In the genomic region with DNA sequence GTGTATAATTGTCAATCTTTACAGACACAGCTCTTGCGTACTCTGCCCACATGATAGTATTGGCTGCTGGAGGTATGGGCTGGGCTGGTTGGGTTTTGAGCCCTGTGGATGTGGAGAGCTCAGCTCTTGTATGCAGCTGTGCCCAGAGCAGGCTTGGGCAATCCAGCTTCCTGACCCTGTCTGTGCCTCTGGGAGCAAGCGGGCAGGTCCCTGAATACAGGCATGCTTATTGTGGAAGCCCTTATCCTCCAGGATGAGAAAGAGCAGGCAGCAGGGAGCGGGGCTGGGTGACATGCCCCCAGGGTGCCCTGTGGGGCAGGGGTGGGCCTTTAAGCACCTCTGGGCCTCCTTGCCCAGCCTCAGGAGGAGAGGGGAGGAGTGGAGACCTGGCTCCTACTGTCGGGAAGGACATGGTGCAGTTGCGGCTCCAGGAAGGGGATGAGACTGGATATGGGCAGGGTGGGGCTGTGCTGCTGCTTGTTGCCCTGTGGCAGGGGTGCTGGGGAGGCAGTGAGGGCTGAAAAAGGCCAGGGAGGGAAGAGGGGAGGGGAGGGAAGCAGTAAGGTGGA, we compare ENCODE assay signal across 8 cellular contexts. TPM values are rescaled to one million over a fixed set of nuclear protein-coding genes. Genes with fewer than 3 reads are reported as not detected.
DNase-seq lines count a peak whose midpoint lies in the region; ATAC-seq and TF ChIP-seq lines count a peak whose summit lies in the region.

No MANE protein-coding gene starts in this region.

- no peaks in the 10 kb centered on the region for H3K9me3 Mint-ChIP-seq in activated naive CD8-positive, alpha-beta T cell treated with anti-CD3 and anti-CD28 coated beads, Interleukin-2, amount 50 U/mL, for 24 hours

- H3K27me3 Mint-ChIP-seq in activated naive CD8-positive, alpha-beta T cell treated with anti-CD3 and anti-CD28 coated beads, Interleukin-2, amount 50 U/mL, for 24 hours, result no peaks in the 10 kb centered on the region

- H3K27ac ChIP-seq in hepatocyte, result peak overlapping the region; percentile 96
- peak overlapping the region; percentile 49 to 84 (median 79) for H3K27ac ChIP-seq in gastrocnemius medialis

- H3K4me3 Mint-ChIP-seq in activated naive CD8-positive, alpha-beta T cell treated with anti-CD3 and anti-CD28 coated beads, Interleukin-2, amount 50 U/mL, for 24 hours, result no peak overlapping the region

- H3K4me2 ChIP-seq in hepatocyte, result peak overlapping the region; percentile 41

- TF ChIP-seq CTCF in hepatocyte (IDR thresholded peaks at IDR 0.05; ENCODE audit: poor library complexity), result no peak
- TF ChIP-seq CTCF in gastrocnemius medialis (IDR thresholded peaks at IDR 0.05 in 4 of 5, conservative IDR thresholded peaks at IDR 0.05 in 1 of 5), result no peak

- H3K27me3 ChIP-seq in hepatocyte (no peaks in the 10 kb centered on the region), gastrocnemius medialis (no peaks in the 10 kb centered on the region)

- H3K4me1 ChIP-seq in hepatocyte (ENCODE audit: insufficient read depth) (peaks cover 71% of the 10 kb centered on the region), gastrocnemius medialis (peaks cover 37 to 64% of the 10 kb centered on the region in 2 donors)

- no peak for TF ChIP-seq POLR2A in gastrocnemius medialis (IDR thresholded peaks at IDR 0.05)

- H3K36me3 ChIP-seq in hepatocyte (replicated peaks; ENCODE audit: insufficient read depth, low read depth) (no peaks in the 10 kb centered on the region), gastrocnemius medialis (no peaks in the 10 kb centered on the region)

- intact Hi-C loops in gastrocnemius medialis (cut with DNase I; ENCODE audit: low total_unique reads), result loop anchor here (1.0 to 2.0 kb wide), 3 partner anchors 50 to 122 kb away; partner anchors contain the start of gene TSPAN14

- DNase-seq in HK-2 (ENCODE audit: unreplicated experiment) (peak; percentile 51), hepatocyte (ENCODE audit: low spot score) (no peak), gastrocnemius medialis (no peak), hepatic stellate cell (ENCODE audit: low spot score) (no peak), NCI-H1092 treated with DMSO at 0.1 percent for 48 hours (lab: John Stamatoyannopoulos, UW) (no peak), C1 segment of cervical spinal cord (lab: John Stamatoyannopoulos, UW) (no peak), NCI-H2029 treated with DMSO at 0.1 percent for 48 hours (lab: John Stamatoyannopoulos, UW) (no peak)
- no peak for DNase-seq in activated naive CD8-positive, alpha-beta T cell treated with anti-CD3 and anti-CD28 coated beads, Interleukin-2, amount 50 U/mL, for 24 hours

- in situ Hi-C loops in gastrocnemius medialis (cut with MboI; ENCODE audit: low sequenced_read_pairs in 4 of 4), result loop anchor here (5.0 to 10.0 kb wide), 3 partner anchors 58 to 120 kb away; no protein-coding TSS in a partner anchor

- H3K36me3 Mint-ChIP-seq in activated naive CD8-positive, alpha-beta T cell treated with anti-CD3 and anti-CD28 coated beads, Interleukin-2, amount 50 U/mL, for 24 hours (ENCODE audit: low read depth), result peaks cover 9% of the 10 kb centered on the region

- ATAC-seq in activated naive CD8-positive, alpha-beta T cell treated with anti-CD3 and anti-CD28 coated beads, Interleukin-2, amount 50 U/mL, for 24 hours, result no peak
- no peak for ATAC-seq in gastrocnemius medialis

- H3K4me3 ChIP-seq in hepatocyte (no peak overlapping the region), gastrocnemius medialis (no peak overlapping the region)

- H3K79me2 ChIP-seq in hepatocyte, result peaks cover 77% of the 10 kb centered on the region

- no peaks in the 10 kb centered on the region for H3K9me3 ChIP-seq in hepatocyte (ENCODE audit: low read depth)
- no peaks in the 10 kb centered on the region for H3K9me3 ChIP-seq in gastrocnemius medialis

- 89% methylated on average over 3 of the region's 5 CpGs for WGBS in hepatocyte (ENCODE audit: low lambda C conversion rate, missing lambda C conversion rate)

- H3K27ac Mint-ChIP-seq in activated naive CD8-positive, alpha-beta T cell treated with anti-CD3 and anti-CD28 coated beads, Interleukin-2, amount 50 U/mL, for 24 hours, result peak overlapping the region; percentile 96

- H4K20me1 ChIP-seq in hepatocyte (ENCODE audit: insufficient read depth, poor library complexity, severe bottlenecking), result peaks cover 13% of the 10 kb centered on the region

- H3K4me1 Mint-ChIP-seq in activated naive CD8-positive, alpha-beta T cell treated with anti-CD3 and anti-CD28 coated beads, Interleukin-2, amount 50 U/mL, for 24 hours, result peaks cover 60% of the 10 kb centered on the region

- no peak overlapping the region for H2AFZ ChIP-seq in hepatocyte

- no peaks in the 10 kb centered on the region for H3K9me2 ChIP-seq in hepatocyte (replicated peaks; ENCODE audit: insufficient read depth)

RNA-seq across cellular contexts. Expression of gene SH2D4B, which starts 32.7 kb away (rescaled TPM):
- total RNA-seq in hepatocyte (not detected in 2 replicates), gastrocnemius medialis (not detected)
- not detected in 2 replicates for polyA plus RNA-seq in hepatocyte

RNA-seq across cellular contexts. Expression of gene TSPAN14, which starts 50.9 kb away (rescaled TPM):
- 55.1 and 65.9 TPM in 2 replicates for total RNA-seq in hepatocyte
- polyA plus RNA-seq in hepatocyte, result 90.4 and 104 TPM in 2 replicates
- 10 to 100 TPM; 22.6 to 29.3 (median 26.9) TPM for total RNA-seq in gastrocnemius medialis
